ENCODE assay signal across 24 cellular contexts in genomic region chr6:15592610-15593009, GRCh38.
A peak's percentile ranks its signal among the peaks of the same experiment; 100 is the strongest.
DNase-seq lines count a peak whose midpoint lies in the region; ATAC-seq, FAIRE-seq and TF ChIP-seq lines count a peak whose summit lies in the region.
"Had no signal": no experiment of that assay in that cellular context is flagged by ENCODE, and none has a peak within 500 bp of the region (broad histone marks: within the 10 kb centered on the region; RNA-seq: fewer than 3 reads in every experiment).

No MANE protein-coding gene starts in this region.

- POLR2A ChIA-PET in activated CD8-positive, alpha-beta T cell treated with anti-CD3 and anti-CD28 coated beads for 36 hours (lab: Charles Lee) = no interaction called here
- POLR2A ChIA-PET in activated CD8-positive, alpha-beta T cell treated with anti-CD3 and anti-CD28 coated beads, Interleukin-2, amount 10 ng/mL, durations not matched to agents 7 days and 5 days (lab: Charles Lee) = no interaction called here
- POLR2A ChIA-PET in GM12878 (lab: Charles Lee) = no interaction called here

- ATAC-seq in activated CD8-positive, alpha-beta T cell treated with anti-CD3 and anti-CD28 coated beads for 36 hours = peak; percentile 47
- no peak for ATAC-seq in activated CD8-positive, alpha-beta T cell treated with anti-CD3 and anti-CD28 coated beads, Interleukin-2, amount 10 ng/mL, durations not matched to agents 7 days and 5 days
- no peak for ATAC-seq in GM12878
- no peak for ATAC-seq in natural killer cell treated with Interleukin-12 subunit alpha and Interleukin-12 subunit beta and Interleukin-15 and Interleukin-18, amount 100 ng/mL, for 72 hours
- ATAC-seq in foreskin keratinocyte = no peak
- no peak for ATAC-seq in GM19328 (IDR thresholded peaks at IDR 0.05; ENCODE audit: unreplicated experiment)

- H3K9me3 ChIP-seq in GM12878 (replicated peaks; ENCODE audit: control insufficient read depth, insufficient read depth, low read length) = no peaks in the 10 kb centered on the region
- no peaks in the 10 kb centered on the region for H3K9me3 ChIP-seq in kidney (ENCODE audit: control insufficient read depth in 1 of 2, low read length in 2 of 2)
- H3K9me3 ChIP-seq: BLaER1 had no signal

- no peak overlapping the region for H3K4me3 Mint-ChIP-seq in activated CD8-positive, alpha-beta T cell treated with anti-CD3 and anti-CD28 coated beads for 36 hours
- H3K4me3 Mint-ChIP-seq in activated CD8-positive, alpha-beta T cell treated with anti-CD3 and anti-CD28 coated beads, Interleukin-2, amount 10 ng/mL, durations not matched to agents 7 days and 5 days = no peak overlapping the region
- peak overlapping the region; percentile 26 for H3K4me3 Mint-ChIP-seq in natural killer cell treated with Interleukin-12 subunit alpha and Interleukin-12 subunit beta and Interleukin-15 and Interleukin-18, amount 100 ng/mL, for 72 hours
- H3K4me3 Mint-ChIP-seq: B cell; CD14-positive monocyte; CD4-positive, alpha-beta T cell; CD8-positive, alpha-beta memory T cell had no signal

- intact Hi-C loops in activated CD8-positive, alpha-beta T cell treated with anti-CD3 and anti-CD28 coated beads for 36 hours (cut with micrococcal nuclease) = no loop called here
- intact Hi-C loops in GM12878 (cut with micrococcal nuclease; ENCODE audit: unreplicated experiment) (no loop called here), kidney (cut with DNase I) (no loop called here), posterior cingulate gyrus (cut with DNase I) (no loop called here)

- peaks cover 2% of the 10 kb centered on the region for H3K36me3 Mint-ChIP-seq in activated CD8-positive, alpha-beta T cell treated with anti-CD3 and anti-CD28 coated beads for 36 hours (ENCODE audit: low read depth)
- H3K36me3 Mint-ChIP-seq in activated CD8-positive, alpha-beta T cell treated with anti-CD3 and anti-CD28 coated beads, Interleukin-2, amount 10 ng/mL, durations not matched to agents 7 days and 5 days (ENCODE audit: low read depth) = peaks cover 7% of the 10 kb centered on the region
- no peaks in the 10 kb centered on the region for H3K36me3 Mint-ChIP-seq in natural killer cell treated with Interleukin-12 subunit alpha and Interleukin-12 subunit beta and Interleukin-15 and Interleukin-18, amount 100 ng/mL, for 72 hours

- no peak for TF ChIP-seq RAD21 in GM12878 (IDR thresholded peaks at IDR 0.05; ENCODE audit: insufficient read depth, low read depth, low read length)

- H3K9ac ChIP-seq in GM12878 (ENCODE audit: control insufficient read depth, insufficient read depth, low read length) (no peak overlapping the region), kidney (ENCODE audit: low read length in 2 of 2) (no peak overlapping the region)
- H3K9ac ChIP-seq: BLaER1, GM23248 had no signal

- BruUV-seq in GM12878 (replicated peaks; lab: Mats Ljungman, UMichigan) = no TSS peak

- H3K36me3 ChIP-seq in GM12878 (ENCODE audit: control insufficient read depth in 2 of 2, insufficient read depth in 2 of 2, low read length in 1 of 2) = no peaks in the 10 kb centered on the region; a peak in 1 of 4 replicates
- H3K36me3 ChIP-seq in kidney (ENCODE audit: control insufficient read depth in 1 of 2, insufficient read depth in 2 of 2, low read length in 2 of 2) = no peaks in the 10 kb centered on the region

- H2AFZ ChIP-seq in GM12878 (ENCODE audit: control insufficient read depth, low read depth, low read length) = no peak overlapping the region
- H2AFZ ChIP-seq: GM23248 had no signal

- H3K27ac Mint-ChIP-seq in activated CD8-positive, alpha-beta T cell treated with anti-CD3 and anti-CD28 coated beads for 36 hours = peak overlapping the region; percentile 48
- H3K27ac Mint-ChIP-seq in activated CD8-positive, alpha-beta T cell treated with anti-CD3 and anti-CD28 coated beads, Interleukin-2, amount 10 ng/mL, durations not matched to agents 7 days and 5 days = no peak overlapping the region
- H3K27ac Mint-ChIP-seq in natural killer cell treated with Interleukin-12 subunit alpha and Interleukin-12 subunit beta and Interleukin-15 and Interleukin-18, amount 100 ng/mL, for 72 hours = peak overlapping the region in 1 of 2 donors; percentile 24
- H3K27ac Mint-ChIP-seq: B cell; CD4-positive, alpha-beta T cell had no signal

- no peak for TF ChIP-seq EP300 in GM12878 (IDR thresholded peaks at IDR 0.05; ENCODE audit: borderline replicate concordance in 1 of 2, control insufficient read depth in 1 of 2, low read depth in 2 of 2, low read length in 2 of 2)

- H3K4me1 Mint-ChIP-seq in activated CD8-positive, alpha-beta T cell treated with anti-CD3 and anti-CD28 coated beads for 36 hours (ENCODE audit: low read depth) = peaks cover 39% of the 10 kb centered on the region
- peaks cover 17% of the 10 kb centered on the region for H3K4me1 Mint-ChIP-seq in activated CD8-positive, alpha-beta T cell treated with anti-CD3 and anti-CD28 coated beads, Interleukin-2, amount 10 ng/mL, durations not matched to agents 7 days and 5 days (ENCODE audit: low read depth)
- peaks cover 42 to 64% of the 10 kb centered on the region in 2 donors for H3K4me1 Mint-ChIP-seq in natural killer cell treated with Interleukin-12 subunit alpha and Interleukin-12 subunit beta and Interleukin-15 and Interleukin-18, amount 100 ng/mL, for 72 hours (ENCODE audit: low read depth in 2 of 2)

- no peaks in the 10 kb centered on the region for H3K27me3 Mint-ChIP-seq in activated CD8-positive, alpha-beta T cell treated with anti-CD3 and anti-CD28 coated beads for 36 hours
- no peaks in the 10 kb centered on the region for H3K27me3 Mint-ChIP-seq in activated CD8-positive, alpha-beta T cell treated with anti-CD3 and anti-CD28 coated beads, Interleukin-2, amount 10 ng/mL, durations not matched to agents 7 days and 5 days (ENCODE audit: low read depth)
- no peaks in the 10 kb centered on the region for H3K27me3 Mint-ChIP-seq in natural killer cell treated with Interleukin-12 subunit alpha and Interleukin-12 subunit beta and Interleukin-15 and Interleukin-18, amount 100 ng/mL, for 72 hours
- H3K27me3 Mint-ChIP-seq: B cell; CD4-positive, alpha-beta T cell; CD8-positive, alpha-beta memory T cell had no signal

- DNase-seq in activated CD8-positive, alpha-beta T cell treated with anti-CD3 and anti-CD28 coated beads for 36 hours = peak; percentile 15
- no peak for DNase-seq in activated CD8-positive, alpha-beta T cell treated with anti-CD3 and anti-CD28 coated beads, Interleukin-2, amount 10 ng/mL, durations not matched to agents 7 days and 5 days
- no peak for DNase-seq in GM12878 (ENCODE audit: low read depth, low spot score)
- DNase-seq in kidney = no peak
- no peak for DNase-seq in natural killer cell treated with Interleukin-12 subunit alpha and Interleukin-12 subunit beta and Interleukin-15 and Interleukin-18, amount 100 ng/mL, for 72 hours (ENCODE audit: low spot score)
- DNase-seq in foreskin keratinocyte = no peak
- DNase-seq in posterior cingulate gyrus = no peak
- DNase-seq: CD4-positive, alpha-beta T cell; CD8-positive, alpha-beta memory T cell; DMS 273 treated with DMSO at 0.1 percent for 48 hours; DMS79; EL; GDM1; GM23248; H7; HCEC 1CT had no signal

- H3K9me3 Mint-ChIP-seq in activated CD8-positive, alpha-beta T cell treated with anti-CD3 and anti-CD28 coated beads for 36 hours = no peaks in the 10 kb centered on the region
- H3K9me3 Mint-ChIP-seq in activated CD8-positive, alpha-beta T cell treated with anti-CD3 and anti-CD28 coated beads, Interleukin-2, amount 10 ng/mL, durations not matched to agents 7 days and 5 days (ENCODE audit: insufficient read depth) = no peaks in the 10 kb centered on the region
- peaks cover 3% of the 10 kb centered on the region for H3K9me3 Mint-ChIP-seq in natural killer cell treated with Interleukin-12 subunit alpha and Interleukin-12 subunit beta and Interleukin-15 and Interleukin-18, amount 100 ng/mL, for 72 hours
- H3K9me3 Mint-ChIP-seq: CD14-positive monocyte; CD4-positive, alpha-beta T cell; CD8-positive, alpha-beta memory T cell had no signal

- H3K27ac ChIP-seq in GM12878 (ENCODE audit: control insufficient read depth, insufficient read depth) (no peak overlapping the region), kidney (ENCODE audit: low read depth in 2 of 2, low read length in 2 of 2) (peak overlapping the region; percentile 3 to 5), foreskin keratinocyte (no peak overlapping the region)
- H3K27ac ChIP-seq: 22Rv1, BLaER1, GM23248 had no signal

- 98% methylated on average over 2 of the region's 2 CpGs for WGBS in GM12878 (ENCODE audit: insufficient coverage, insufficient replicate concordance, low lambda C conversion rate, missing lambda C conversion rate)

- H3K79me2 ChIP-seq in GM12878 (ENCODE audit: control insufficient read depth, insufficient read depth, low read length) = no peaks in the 10 kb centered on the region

- SMC1A ChIA-PET in GM12878 (lab: Charles Lee; ENCODE audit: uncharacterized antibody, unreplicated experiment) = interaction anchor here (1.2 to 2.6 kb wide), 3 partner anchors 9 to 17 kb away, joined by 3 to 8 read pairs (median 7); no protein-coding TSS in a partner anchor

- no peak overlapping the region for H3K4me2 ChIP-seq in GM12878 (ENCODE audit: control insufficient read depth, insufficient read depth)
- H3K4me2 ChIP-seq: BLaER1 had no signal

- no peak overlapping the region for H3K4me3 ChIP-seq in GM12878
- no peak overlapping the region for H3K4me3 ChIP-seq in kidney (ENCODE audit: low read length in 2 of 2)
- H3K4me3 ChIP-seq: BLaER1, GM23248 had no signal

- in situ Hi-C loops in GM12878 (cut with MboI) = no loop called here

- RAD21 ChIA-PET in GM12878 (lab: Charles Lee; ENCODE audit: unreplicated experiment) = no interaction called here

- H3K4me1 ChIP-seq in GM12878 (ENCODE audit: control insufficient read depth, insufficient read depth, low read length) (no peaks in the 10 kb centered on the region; the same call in 1 of the 2 replicates), kidney (ENCODE audit: control insufficient read depth in 1 of 2, insufficient read depth in 1 of 2, low read depth in 1 of 2, low read length in 2 of 2) (no peaks in the 10 kb centered on the region), foreskin keratinocyte (no peaks in the 10 kb centered on the region)

- no peak for FAIRE-seq in GM12878 (lab: Jason Lieb, UNC)
- no peak for FAIRE-seq in kidney (lab: Jason Lieb, UNC)
- FAIRE-seq: D721Med, GM12891, H1 had no signal

- H3K27me3 ChIP-seq in GM12878 (replicated peaks in 1 of 2; ENCODE audit: control insufficient read depth in 2 of 2, insufficient read depth in 2 of 2, low read length in 1 of 2) (no peaks in the 10 kb centered on the region), foreskin keratinocyte (no peaks in the 10 kb centered on the region)
- H3K27me3 ChIP-seq: BLaER1 had no signal

- no peak for TF ChIP-seq POLR2A in GM12878 (IDR thresholded peaks at IDR 0.05; ENCODE audit: low read depth, low read length)

- TF ChIP-seq CTCF in activated CD8-positive, alpha-beta T cell treated with anti-CD3 and anti-CD28 coated beads for 36 hours (IDR thresholded peaks at IDR 0.05) = no peak
- no peak for TF ChIP-seq CTCF in GM12878 (IDR thresholded peaks at IDR 0.05 in 2 of 3, conservative IDR thresholded peaks at IDR 0.05 in 1 of 3; ENCODE audit: control insufficient read depth in 2 of 3, extremely low read depth in 1 of 3, insufficient read depth in 1 of 3, low read depth in 3 of 3, low read length in 3 of 3)
- no peak for TF ChIP-seq CTCF in kidney (IDR thresholded peaks at IDR 0.05; ENCODE audit: borderline replicate concordance, extremely low read depth, insufficient read depth)
- no peak for TF ChIP-seq CTCF in foreskin keratinocyte (conservative IDR thresholded peaks at IDR 0.05)

- CTCF ChIA-PET in activated CD8-positive, alpha-beta T cell treated with anti-CD3 and anti-CD28 coated beads for 36 hours (lab: Charles Lee) = no interaction called here
- CTCF ChIA-PET in activated CD8-positive, alpha-beta T cell treated with anti-CD3 and anti-CD28 coated beads, Interleukin-2, amount 10 ng/mL, durations not matched to agents 7 days and 5 days (lab: Charles Lee) = interaction anchor here (1.0 kb wide), 1 partner anchor 1708 kb away, joined by 3 read pairs; no protein-coding TSS in a partner anchor
- CTCF ChIA-PET in GM12878 (lab: Yijun Ruan, JAX) = no interaction called here

- H4K20me1 ChIP-seq in GM12878 (ENCODE audit: control insufficient read depth, insufficient read depth) = no peaks in the 10 kb centered on the region

Comparison
In these comparisons a context has a peak if more than half of its experiments do, and no peak if none do; other contexts are left out.
1. H3K27ac ChIP-seq: peak in kidney (2 of 2); none in GM12878 (single experiment) and foreskin keratinocyte (single experiment).